ENCODE assay signal across 25 cellular contexts in genomic region chr1:161357073-161357472, GRCh38. TPM values are rescaled to one million over a fixed set of nuclear protein-coding genes. Genes with fewer than 3 reads are reported as not detected.
DNase-seq lines count a peak whose midpoint lies in the region; ATAC-seq, FAIRE-seq and TF ChIP-seq lines count a peak whose summit lies in the region.
"Had no signal": no experiment of that assay in that cellular context is flagged by ENCODE, and none has a peak within 500 bp of the region (broad histone marks: within the 10 kb centered on the region; RNA-seq: fewer than 3 reads in every experiment).

No MANE protein-coding gene starts in this region.

- H3K27me3 ChIP-seq in BLaER1, result no peaks in the 10 kb centered on the region
- no peaks in the 10 kb centered on the region for H3K27me3 ChIP-seq in bronchial epithelial cell (ENCODE audit: control insufficient read depth, insufficient read depth, low read length)
- H3K27me3 ChIP-seq in mesendoderm (ENCODE audit: insufficient read depth, low read length, poor library complexity), result no peaks in the 10 kb centered on the region
- H3K27me3 ChIP-seq: Peyer's patch, SJSA1 had no signal

- TF ChIP-seq CTCF in GM12865 (IDR thresholded peaks at IDR 0.05; ENCODE audit: insufficient read depth, low read depth, low read length, missing control alignments) (no peak), bronchial epithelial cell (IDR thresholded peaks at IDR 0.05; ENCODE audit: insufficient read depth, low read length, severe bottlenecking) (no peak)

- no CpG with 5 or more reads among the region's 8 CpGs for WGBS in mesendoderm (ENCODE audit: extremely low coverage, insufficient coverage, low lambda C conversion rate)

- no peak for FAIRE-seq in bronchial epithelial cell (lab: Jason Lieb, UNC)
- FAIRE-seq: A204.1, GM12892, GM19239 had no signal

- peaks cover 39% of the 10 kb centered on the region for H3K36me3 ChIP-seq in BLaER1
- no peaks in the 10 kb centered on the region for H3K36me3 ChIP-seq in bronchial epithelial cell (ENCODE audit: control insufficient read depth, insufficient read depth, low read length)
- H3K36me3 ChIP-seq in mesendoderm (ENCODE audit: control insufficient read depth, insufficient read depth, low read length), result no peaks in the 10 kb centered on the region

- no peak overlapping the region for H4K8ac ChIP-seq in mesendoderm (ENCODE audit: low read depth, low read length)

- no peak overlapping the region for H3K4me3 ChIP-seq in BLaER1
- H3K4me3 ChIP-seq in GM12865 (ENCODE audit: low read depth, low read length), result no peak overlapping the region
- H3K4me3 ChIP-seq in bronchial epithelial cell (ENCODE audit: low read depth, low read length), result no peak overlapping the region
- H3K4me3 ChIP-seq in mesendoderm (ENCODE audit: low read length), result no peak overlapping the region
- H3K4me3 ChIP-seq: Peyer's patch, SJSA1 had no signal

- H3K9me3 ChIP-seq in BLaER1, result no peaks in the 10 kb centered on the region
- H3K9me3 ChIP-seq: Peyer's patch, SJSA1 had no signal

- no peaks in the 10 kb centered on the region for H4K20me1 ChIP-seq in BLaER1

- H3K79me1 ChIP-seq in mesendoderm (ENCODE audit: low read length), result peaks cover 2% of the 10 kb centered on the region

- H3K4me2 ChIP-seq in BLaER1 (peak overlapping the region; percentile 11; the same call in 1 of the 2 replicates), mesendoderm (ENCODE audit: low read length) (no peak overlapping the region)

- DNase-seq in GM12865 (ENCODE audit: low read depth) (peak; percentile 5), bronchial epithelial cell (ENCODE audit: low read depth) (peak; percentile 22), mesendoderm (no peak), NAMALWA (ENCODE audit: low spot score) (no peak)
- DNase-seq: EL, GF-D8, H9, HFFc6, KBM-7, NCI-H1694, NCI-H2081, NCI-H2171, NCI-H524 treated with DMSO at 0.1 percent for 48 hours, NCI-H82, Peyer's patch, T-helper 1 cell had no signal

- no peak overlapping the region for H2BK120ac ChIP-seq in mesendoderm (ENCODE audit: low read depth, low read length)

- no peak overlapping the region for H3K56ac ChIP-seq in mesendoderm (ENCODE audit: low read length)

- H2BK5ac ChIP-seq in mesendoderm (ENCODE audit: low read length), result no peak overlapping the region

- no peak for ATAC-seq in GM21786 (IDR thresholded peaks at IDR 0.05; ENCODE audit: unreplicated experiment)
- no peak for ATAC-seq in HG03139 (IDR thresholded peaks at IDR 0.05; ENCODE audit: unreplicated experiment)

- H3K4me1 ChIP-seq in BLaER1 (peaks cover 31% of the 10 kb centered on the region), mesendoderm (ENCODE audit: control insufficient read depth, low read depth, low read length) (no peaks in the 10 kb centered on the region)
- H3K4me1 ChIP-seq: Peyer's patch had no signal

- peak overlapping the region; percentile 16 for H3K4ac ChIP-seq in mesendoderm (ENCODE audit: low read depth, low read length)

- no peaks in the 10 kb centered on the region for H3K79me2 ChIP-seq in mesendoderm (ENCODE audit: control insufficient read depth, insufficient read depth, low read length)

- H3K23ac ChIP-seq in mesendoderm (ENCODE audit: low read length), result no peak overlapping the region

- no peak overlapping the region for H2BK15ac ChIP-seq in mesendoderm (replicated peaks; ENCODE audit: low read depth)

- no peak overlapping the region for H4K5ac ChIP-seq in mesendoderm (ENCODE audit: low read length)

- H2AK5ac ChIP-seq in mesendoderm (ENCODE audit: low read length), result no peak overlapping the region

- H3K27ac ChIP-seq in BLaER1, result no peak overlapping the region
- H3K27ac ChIP-seq in mesendoderm (ENCODE audit: low read depth, low read length), result no peak overlapping the region
- H3K27ac ChIP-seq: Peyer's patch, SJSA1 had no signal

- no peak overlapping the region for H3K9ac ChIP-seq in BLaER1
- no peak overlapping the region for H3K9ac ChIP-seq in mesendoderm (ENCODE audit: low read length)

- no peak overlapping the region for H3K18ac ChIP-seq in mesendoderm (ENCODE audit: low read length)

RNA-seq across cellular contexts. Expression of gene CFAP126, which starts 10.6 kb away (rescaled TPM):
- not detected in 2 replicates for total RNA-seq in bronchial epithelial cell
- polyA plus RNA-seq in mesendoderm (2013, experiment 1 of 2), result not detected
- not detected for polyA plus RNA-seq in mesendoderm (2013, experiment 2 of 2)
- total RNA-seq: H9, HFFc6, HT1080, Peyer's patch, SJSA1 had no signal
- polyA plus RNA-seq: CD14-positive monocyte had no signal

RNA-seq across cellular contexts. Expression of gene SDHC, which starts 42.9 kb away (rescaled TPM):
- total RNA-seq in bronchial epithelial cell, result 14.8 and 15.0 TPM in 2 replicates
- 110 TPM for polyA plus RNA-seq in mesendoderm (2013, experiment 1 of 2)
- polyA plus RNA-seq in mesendoderm (2013, experiment 2 of 2), result 113 TPM

RNA-seq across cellular contexts. Expression of gene MPZ, which starts 47.3 kb away (rescaled TPM):
- total RNA-seq in bronchial epithelial cell, result under 0.01 and 0.13 TPM in 2 replicates
- polyA plus RNA-seq in mesendoderm (2013, experiment 1 of 2), result 2.4 TPM
- polyA plus RNA-seq in mesendoderm (2013, experiment 2 of 2), result 2.5 TPM
- total RNA-seq: SJSA1 had no signal

Comparison
In these comparisons a context has a peak if more than half of its experiments do, and no peak if none do; other contexts are left out.
1. DNase-seq: peak in GM12865 (single experiment) and bronchial epithelial cell (single experiment); none in mesendoderm (single experiment) and NAMALWA (single experiment).